Comparison of ENCODE assay signal across 14 cellular contexts in the genomic region with DNA sequence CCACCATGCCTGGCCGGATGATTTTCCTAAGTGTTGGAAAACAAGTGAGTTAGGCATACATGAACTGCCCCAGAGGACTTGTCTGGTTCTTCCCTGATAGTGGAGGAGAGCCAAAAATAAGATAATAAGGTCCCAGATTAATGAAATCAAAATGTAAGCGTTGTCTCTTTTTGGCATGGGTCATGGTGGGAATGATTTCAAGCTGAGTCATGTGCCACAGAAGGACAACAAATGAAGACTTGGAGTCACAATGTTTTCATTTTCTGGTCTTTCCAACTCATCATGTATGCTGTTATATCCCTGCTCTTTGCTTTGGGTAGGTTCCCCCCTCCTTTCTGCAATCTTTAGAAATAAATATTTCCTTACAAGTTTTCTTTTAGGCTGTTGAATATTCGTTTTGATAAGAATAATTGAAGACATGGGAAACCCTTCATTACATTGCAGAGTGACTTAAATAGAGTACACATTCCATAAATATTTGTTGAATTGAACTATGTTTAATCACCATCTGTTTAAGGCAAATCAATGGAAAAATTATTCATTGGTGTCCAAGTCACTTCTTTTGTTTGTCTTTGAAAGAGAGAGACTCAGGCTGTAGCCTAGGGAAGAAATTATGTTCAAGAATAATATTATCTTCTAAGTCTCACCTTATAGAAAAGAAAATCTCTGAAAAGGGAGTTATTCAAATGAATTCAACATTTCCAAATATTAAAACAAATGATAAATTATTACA.
DNase-seq lines count a peak whose midpoint lies in the region; ATAC-seq and TF ChIP-seq lines count a peak whose summit lies in the region.
"Had no signal": no experiment of that assay in that cellular context is flagged by ENCODE, and none has a peak within 500 bp of the region (broad histone marks: within the 10 kb centered on the region; RNA-seq: fewer than 3 reads in every experiment).

No MANE protein-coding gene starts in this region.

- intact Hi-C loops in left lung (cut with DNase I) = no loop called here

- no peak overlapping the region for H3K27ac ChIP-seq in left lung
- H3K27ac ChIP-seq: vagina had no signal

- peaks cover 0 to 7% of the 10 kb centered on the region in 2 donors for H3K9me3 ChIP-seq in left lung
- H3K9me3 ChIP-seq: vagina had no signal

- H3K4me3 ChIP-seq in cardiac fibroblast (replicated peaks in 1 of 2; ENCODE audit: low read depth in 2 of 2, low read length in 2 of 2) (no peak overlapping the region), left lung (no peak overlapping the region)
- H3K4me3 ChIP-seq: smooth muscle cell, vagina had no signal

- no peaks in the 10 kb centered on the region for H3K27me3 ChIP-seq in left lung
- H3K27me3 ChIP-seq: vagina had no signal

- no peaks in the 10 kb centered on the region for H3K36me3 ChIP-seq in left lung
- H3K36me3 ChIP-seq: vagina had no signal

- peaks cover 0 to 10% of the 10 kb centered on the region in 2 donors for H3K4me1 ChIP-seq in left lung
- H3K4me1 ChIP-seq: vagina had no signal

- ATAC-seq in left lung = peak; percentile 53
- no peak for ATAC-seq in GM18502 (IDR thresholded peaks at IDR 0.05; ENCODE audit: poor library complexity, unreplicated experiment)
- ATAC-seq in HG02623 (IDR thresholded peaks at IDR 0.05; ENCODE audit: unreplicated experiment) = no peak
- ATAC-seq: CD8-positive, alpha-beta T cell had no signal

- TF ChIP-seq CTCF in cardiac fibroblast (IDR thresholded peaks at IDR 0.05; ENCODE audit: low read depth, low read length) (no peak), left lung (IDR thresholded peaks at IDR 0.05) (no peak)

- DNase-seq in AG20443 (ENCODE audit: low spot score) = peak; percentile 72
- DNase-seq in M059J (ENCODE audit: low read depth) = peak; percentile 95
- DNase-seq in cardiac fibroblast (ENCODE audit: low read depth in 2 of 2) = peak; percentile 75 to 95
- no peak for DNase-seq in left lung
- DNase-seq in activated T-cell treated with anti-CD3 and anti-CD28 coated beads, Interleukin-2, amount 50 U/mL, for 48 hours = no peak
- DNase-seq in stimulated activated CD4-positive, alpha-beta T cell treated with anti-CD3 and anti-CD28 coated beads, Interleukin-1b, Interleukin-23, amount 100 ng/mL, for 48 hours = no peak
- DNase-seq: activated CD4-positive, alpha-beta T cell treated with anti-CD3 and anti-CD28 coated beads for 4 hours; CD8-positive, alpha-beta T cell; Karpas-422; NCI-H2227 treated with DMSO at 0.1 percent for 48 hours had no signal

Comparison
In these comparisons a context has a peak if more than half of its experiments do, and no peak if none do; other contexts are left out.
1. DNase-seq: peak in AG20443 (single experiment), M059J (single experiment) and cardiac fibroblast (2 of 2); none in left lung (0 of 2), activated T-cell treated with anti-CD3 and anti-CD28 coated beads, Interleukin-2, amount 50 U/mL, for 48 hours (0 of 2) and stimulated activated CD4-positive, alpha-beta T cell treated with anti-CD3 and anti-CD28 coated beads, Interleukin-1b, Interleukin-23, amount 100 ng/mL, for 48 hours (single experiment).